ENCODE assay signal across 8 cellular contexts in genomic region chr11:126304457-126305072, GRCh38. TPM values are rescaled to one million over a fixed set of nuclear protein-coding genes. Genes with fewer than 3 reads are reported as not detected.
DNase-seq lines count a peak whose midpoint lies in the region; ATAC-seq and TF ChIP-seq lines count a peak whose summit lies in the region.

No MANE protein-coding gene starts in this region.

- H3K4me1 Mint-ChIP-seq in HFFc6 (ENCODE audit: low read depth) (peaks cover 31% of the 10 kb centered on the region), WTC11 (peaks cover 23% of the 10 kb centered on the region)

- H3K27ac Mint-ChIP-seq in HFFc6: peak overlapping the region; percentile 89
- H3K27ac Mint-ChIP-seq in WTC11: peak overlapping the region; percentile 95

- H3K27me3 Mint-ChIP-seq in HFFc6 (ENCODE audit: insufficient read depth) (peaks cover 2% of the 10 kb centered on the region; the same call in 1 of the 2 replicates), WTC11 (ENCODE audit: low read depth) (no peaks in the 10 kb centered on the region)

- DNase-seq in DMS79 treated with DMSO at 0.1 percent for 48 hours (lab: John Stamatoyannopoulos, UW) (peak; percentile 76), HFFc6 (peak; percentile 38), WTC11 (ENCODE audit: low spot score) (no peak), globus pallidus (ENCODE audit: low spot score) (peak; percentile 31), sciatic nerve (ENCODE audit: low spot score) (no peak), NOMO-1 treated with dmso at 0.1 percent for 144 hours (lab: John Stamatoyannopoulos, UW; ENCODE audit: unreplicated experiment) (no peak)
- DNase-seq in stimulated activated CD4-positive, alpha-beta T cell treated with anti-CD3 and anti-CD28 coated beads, Interleukin-2, amount 100 ng/mL, for 24 hours: no peak

- no peaks in the 10 kb centered on the region for H3K9me3 Mint-ChIP-seq in HFFc6
- H3K9me3 Mint-ChIP-seq in WTC11: no peaks in the 10 kb centered on the region

- POLR2A ChIA-PET in WTC11 (lab: Charles Lee): no interaction called here

- intact Hi-C loops in sciatic nerve (cut with DNase I): no loop called here

- H3K4me3 Mint-ChIP-seq in HFFc6 (peak overlapping the region; percentile 96), WTC11 (peak overlapping the region; percentile 91)

- ATAC-seq in WTC11 (no peak), sciatic nerve (peak; percentile 24), HG03521 (IDR thresholded peaks at IDR 0.05; ENCODE audit: unreplicated experiment) (no peak)

- TF ChIP-seq CTCF in HFFc6 (IDR thresholded peaks at IDR 0.05) (no peak), WTC11 (IDR thresholded peaks at IDR 0.05) (no peak)

- H3K36me3 Mint-ChIP-seq in HFFc6 (ENCODE audit: low read depth) (peaks cover 15% of the 10 kb centered on the region), WTC11 (peaks cover 17% of the 10 kb centered on the region)

- CTCF ChIA-PET in WTC11 (lab: Charles Lee): interaction anchor here (1.0 to 1.3 kb wide), 4 partner anchors 107 to 181 kb away, joined by 3 to 6 read pairs (median 4); no protein-coding TSS in a partner anchor

TF ChIP-seq in WTC11, 78 proteins besides CTCF, POLR2A, EP300 and RAD21:
- TF ChIP-seq ZSCAN18 (CRISPR knock-in tag; IDR thresholded peaks at IDR 0.05) (no peak), HMGA2 (CRISPR knock-in tag; IDR thresholded peaks at IDR 0.05) (no peak), ZNF232 (CRISPR knock-in tag; IDR thresholded peaks at IDR 0.05) (no peak), ATF6 (CRISPR knock-in tag; IDR thresholded peaks at IDR 0.05) (no peak), FOXP4 (CRISPR knock-in tag; IDR thresholded peaks at IDR 0.05) (no peak), ZNF263 (CRISPR knock-in tag; IDR thresholded peaks at IDR 0.05; ENCODE audit: low read depth) (no peak), IRF2 (CRISPR knock-in tag; IDR thresholded peaks at IDR 0.05; ENCODE audit: borderline replicate concordance, low read depth) (no peak), ETV6 (CRISPR knock-in tag; IDR thresholded peaks at IDR 0.05) (no peak)

RNA-seq across cellular contexts. Expression of gene DCPS, which starts 0.7 kb away (rescaled TPM):
- 10 to 100 TPM; 19.0 to 26.6 (median 24.3) TPM for total RNA-seq in HFFc6 (2021; fragmentation: NEBNext Ultra II Directional; extraction: Animal tissue kit (Norgen Biotek cat#: 25700))
- total RNA-seq in WTC11 (2021): 26.2 to 30.9 TPM (median 29.4 TPM) in 3 replicates
- total RNA-seq in sciatic nerve: 12.1 TPM

RNA-seq across cellular contexts. Expression of gene TIRAP, which starts 21.7 kb away (rescaled TPM):
- 1 to 10 TPM; 7.6 to 9.7 (median 8.2) TPM for total RNA-seq in HFFc6 (2021; fragmentation: NEBNext Ultra II Directional; extraction: Animal tissue kit (Norgen Biotek cat#: 25700))
- total RNA-seq in WTC11 (2021) (5.4 to 5.9 TPM (median 5.6 TPM) in 3 replicates), sciatic nerve (15.5 TPM)

RNA-seq across cellular contexts. Expression of gene FOXRED1, which starts 35.6 kb away (rescaled TPM):
- 10 to 100 TPM; 10.4 to 15.9 (median 14.9) TPM for total RNA-seq in HFFc6 (2021; fragmentation: NEBNext Ultra II Directional; extraction: Animal tissue kit (Norgen Biotek cat#: 25700))
- total RNA-seq in WTC11 (2021) (59.4 to 64.4 TPM (median 61.9 TPM) in 3 replicates), sciatic nerve (27.9 TPM)

RNA-seq across cellular contexts. Expression of gene SRPRA, which starts 35.9 kb away (rescaled TPM):
- 100 to 1,000 TPM; 153 to 177 (median 162) TPM for total RNA-seq in HFFc6 (2021; fragmentation: NEBNext Ultra II Directional; extraction: Animal tissue kit (Norgen Biotek cat#: 25700))
- 59.7 to 64.7 TPM (median 62.2 TPM) in 3 replicates for total RNA-seq in WTC11 (2021)
- 80.4 TPM for total RNA-seq in sciatic nerve

RNA-seq across cellular contexts. Expression of gene ST3GAL4, which starts 50.9 kb away (rescaled TPM):
- 10 to 100 TPM; 25.9 to 34.6 (median 30.0) TPM for total RNA-seq in HFFc6 (2021; fragmentation: NEBNext Ultra II Directional; extraction: Animal tissue kit (Norgen Biotek cat#: 25700))
- total RNA-seq in WTC11 (2021): 12.8 to 17.3 TPM (median 14.3 TPM) in 3 replicates
- 72.4 TPM for total RNA-seq in sciatic nerve

Comparison
In these comparisons a context has a peak if more than half of its experiments do, and no peak if none do; other contexts are left out.
1. DNase-seq: peak in DMS79 treated with DMSO at 0.1 percent for 48 hours (single experiment), HFFc6 (single experiment) and globus pallidus (single experiment); none in WTC11 (single experiment), sciatic nerve (single experiment), stimulated activated CD4-positive, alpha-beta T cell treated with anti-CD3 and anti-CD28 coated beads, Interleukin-2, amount 100 ng/mL, for 24 hours (0 of 2) and NOMO-1 treated with dmso at 0.1 percent for 144 hours (single experiment).